Comparison of ENCODE assay signal across 19 cellular contexts in the genomic region with DNA sequence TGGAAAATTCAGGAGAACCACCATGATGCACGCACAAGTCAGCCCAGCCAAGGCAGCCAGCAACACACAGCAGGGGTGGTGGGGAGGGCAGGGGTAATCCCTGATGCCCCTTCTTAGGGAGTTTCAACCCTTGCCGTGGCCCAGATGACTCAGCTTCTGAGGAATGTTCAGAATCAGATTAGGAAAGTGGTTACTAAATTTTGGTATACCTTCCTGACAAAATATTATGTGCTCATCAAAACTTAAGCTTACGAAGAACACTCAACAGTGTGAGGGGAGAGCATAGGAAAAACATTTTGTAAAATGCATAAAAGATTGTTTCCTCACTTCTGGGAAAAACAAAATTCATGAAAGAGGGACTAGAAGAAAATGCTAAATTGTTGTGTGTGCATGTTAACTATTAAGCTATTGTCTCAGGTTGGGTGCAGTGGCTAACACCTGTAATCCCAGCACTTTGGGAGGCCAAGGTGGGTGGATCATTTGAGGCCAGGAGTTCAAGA. TPM values are rescaled to one million over a fixed set of nuclear protein-coding genes. Genes with fewer than 3 reads are reported as not detected.
A peak's percentile ranks its signal among the peaks of the same experiment; 100 is the strongest.
DNase-seq lines count a peak whose midpoint lies in the region; ATAC-seq and TF ChIP-seq lines count a peak whose summit lies in the region.
"Had no signal": no experiment of that assay in that cellular context is flagged by ENCODE, and none has a peak within 500 bp of the region (broad histone marks: within the 10 kb centered on the region; RNA-seq: fewer than 3 reads in every experiment).

No MANE protein-coding gene starts in this region.

- BruUV-seq in Caco-2 (replicated peaks; lab: Mats Ljungman, UMichigan): no TSS peak

- H3K4me3 Mint-ChIP-seq in Caco-2 (ENCODE audit: unreplicated experiment) (no peak overlapping the region), HFFc6 (peak overlapping the region; percentile 11; the same call in 1 of the 2 replicates)
- H3K4me3 Mint-ChIP-seq: activated naive CD4-positive, alpha-beta T cell treated with anti-CD3 and anti-CD28 coated beads, Interleukin-2, amount 10 ng/mL, durations not matched to agents 7 days and 5 days had no signal

- DNase-seq in Caco-2 (no peak), HFFc6 (no peak), astrocyte of the hippocampus (ENCODE audit: low read depth, low spot score) (peak; percentile 27), islet precursor cell (peak; percentile 70), ecto neural progenitor cell (ENCODE audit: low spot score) (no peak), heart left ventricle (no peak), GM13976 (ENCODE audit: low spot score) (no peak)
- DNase-seq: activated naive CD4-positive, alpha-beta T cell treated with anti-CD3 and anti-CD28 coated beads, Interleukin-2, amount 10 ng/mL, durations not matched to agents 7 days and 5 days; DMS79; NCI-H187 treated with DMSO at 0.1 percent for 48 hours; NCI-H510A treated with DMSO at 0.1 percent for 48 hours; stimulated activated naive CD4-positive, alpha-beta T cell treated with Interleukin-2 at 50 U/mL for 16 hours; WERI-Rb-1 had no signal

- no peak for ATAC-seq in heart left ventricle
- ATAC-seq in HG02588 (IDR thresholded peaks at IDR 0.05; ENCODE audit: unreplicated experiment): no peak
- ATAC-seq: pancreas had no signal

- peaks cover 2% of the 10 kb centered on the region; the same call in 1 of the 2 replicates for H3K36me3 ChIP-seq in Caco-2 (ENCODE audit: control insufficient read depth, insufficient read depth, low read length)
- peaks cover 0 to 97% (median 93%) of the 10 kb centered on the region in 9 donors for H3K36me3 ChIP-seq in heart left ventricle

- POLR2A ChIA-PET in Caco-2 (lab: Charles Lee): no interaction called here

- WGBS in heart left ventricle, 4 donors: 77 to 83% (median 80%) methylated on average over 3 of the region's 3 CpGs

- CTCF ChIA-PET in Caco-2 (lab: Charles Lee): interaction anchor here (1.5 kb wide), 1 partner anchor 80 kb away, joined by 5 read pairs; no protein-coding TSS in a partner anchor

- H3K4me1 ChIP-seq in Caco-2 (no peaks in the 10 kb centered on the region), heart left ventricle (no peaks in the 10 kb centered on the region)
- H3K4me1 ChIP-seq: breast epithelium, pancreas had no signal

- H3K36me3 Mint-ChIP-seq in Caco-2 (ENCODE audit: insufficient read depth, unreplicated experiment): peaks cover 49% of the 10 kb centered on the region
- peaks cover 38% of the 10 kb centered on the region for H3K36me3 Mint-ChIP-seq in HFFc6 (ENCODE audit: low read depth)

- H3K27ac ChIP-seq in heart left ventricle: no peak overlapping the region
- H3K27ac ChIP-seq: breast epithelium, C4-2B, pancreas, WERI-Rb-1 had no signal

- H3K27me3 ChIP-seq in Caco-2 (replicated peaks; ENCODE audit: control insufficient read depth, insufficient read depth, low read length): no peaks in the 10 kb centered on the region
- H3K27me3 ChIP-seq in heart left ventricle: no peaks in the 10 kb centered on the region
- H3K27me3 ChIP-seq: breast epithelium, pancreas had no signal

- H3K9me3 ChIP-seq in Caco-2: no peaks in the 10 kb centered on the region
- no peaks in the 10 kb centered on the region for H3K9me3 ChIP-seq in heart left ventricle
- H3K9me3 ChIP-seq: breast epithelium, pancreas had no signal

- TF ChIP-seq CTCF in Caco-2 (IDR thresholded peaks at IDR 0.05; ENCODE audit: insufficient read depth in 1 of 2, low read depth in 1 of 2, low read length in 1 of 2, severe bottlenecking in 1 of 2, unreplicated experiment in 1 of 2): no peak
- no peak for TF ChIP-seq CTCF in HFFc6 (IDR thresholded peaks at IDR 0.05)
- no peak for TF ChIP-seq CTCF in heart left ventricle (IDR thresholded peaks at IDR 0.05)
- TF ChIP-seq CTCF in GM13976 (IDR thresholded peaks at IDR 0.05; ENCODE audit: borderline replicate concordance, control extremely low read depth, extremely low read depth, insufficient read depth, missing control alignments): no peak

- H3K9me3 Mint-ChIP-seq in Caco-2 (ENCODE audit: unreplicated experiment): no peaks in the 10 kb centered on the region
- H3K9me3 Mint-ChIP-seq in HFFc6: no peaks in the 10 kb centered on the region
- H3K9me3 Mint-ChIP-seq: activated naive CD4-positive, alpha-beta T cell treated with anti-CD3 and anti-CD28 coated beads, Interleukin-2, amount 10 ng/mL, durations not matched to agents 7 days and 5 days had no signal

- no peaks in the 10 kb centered on the region for H3K27me3 Mint-ChIP-seq in Caco-2 (ENCODE audit: insufficient read depth, unreplicated experiment)
- H3K27me3 Mint-ChIP-seq in HFFc6 (ENCODE audit: insufficient read depth): no peaks in the 10 kb centered on the region
- H3K27me3 Mint-ChIP-seq: activated naive CD4-positive, alpha-beta T cell treated with anti-CD3 and anti-CD28 coated beads, Interleukin-2, amount 10 ng/mL, durations not matched to agents 7 days and 5 days had no signal

- intact Hi-C loops in Caco-2 (cut with micrococcal nuclease; ENCODE audit: unreplicated experiment) (no loop called here), heart left ventricle (cut with DNase I) (no loop called here)

- no peak for TF ChIP-seq POLR2A in heart left ventricle (IDR thresholded peaks at IDR 0.05)

- H3K4me3 ChIP-seq in Caco-2 (ENCODE audit: low read depth, low read length) (no peak overlapping the region), heart left ventricle (no peak overlapping the region)
- H3K4me3 ChIP-seq: breast epithelium, pancreas had no signal

- in situ Hi-C loops in GM13976 (cut with MboI; ENCODE audit: low sequenced_read_pairs, unreplicated experiment): no loop called here

- no peaks in the 10 kb centered on the region for H3K4me1 Mint-ChIP-seq in Caco-2 (ENCODE audit: low read depth, unreplicated experiment)
- H3K4me1 Mint-ChIP-seq in HFFc6 (ENCODE audit: low read depth): peaks cover 21% of the 10 kb centered on the region

- H3K27ac Mint-ChIP-seq in Caco-2 (ENCODE audit: unreplicated experiment) (peak overlapping the region; percentile 19), HFFc6 (peak overlapping the region; percentile 78)
- H3K27ac Mint-ChIP-seq: activated naive CD4-positive, alpha-beta T cell treated with anti-CD3 and anti-CD28 coated beads, Interleukin-2, amount 10 ng/mL, durations not matched to agents 7 days and 5 days had no signal

RNA-seq across cellular contexts. Expression of a gene that starts 32.1 kb away (rescaled TPM):
- 1.3 and 1.5 TPM in 2 replicates for total RNA-seq in Caco-2 (2022)
- under 1 TPM in 5 of 6 experiments, not detected in 1; 0.07 to 0.19 (median 0.11) TPM for total RNA-seq in HFFc6 (2021; fragmentation: NEBNext Ultra II Directional; extraction: Animal tissue kit (Norgen Biotek cat#: 25700))
- under 1 TPM in 4 of 9 donors, not detected in 5; 0.09 to 0.44 (median 0.18) TPM for total RNA-seq in heart left ventricle
- polyA plus RNA-seq in heart left ventricle: under 1 TPM; 0.04 to 0.15 TPM
- total RNA-seq: OCI-LY7, skeletal muscle tissue had no signal

RNA-seq across cellular contexts. Expression of a gene that starts 52.6 kb away (rescaled TPM):
- total RNA-seq in Caco-2 (2022) (66.9 and 67.2 TPM in 2 replicates), heart left ventricle (10 to 100 TPM; 34.6 to 66.4 (median 48.3) TPM)
- total RNA-seq in HFFc6 (2021; fragmentation: NEBNext Ultra II Directional; extraction: Animal tissue kit (Norgen Biotek cat#: 25700)): 10 to 100 TPM; 51.0 to 61.3 (median 57.2) TPM
- polyA plus RNA-seq in heart left ventricle: 10 to 100 TPM; 20.6 to 46.9 TPM

RNA-seq across cellular contexts. Expression of a gene that starts 52.8 kb away (rescaled TPM):
- total RNA-seq in Caco-2 (2022) (26.2 and 26.8 TPM in 2 replicates), heart left ventricle (10 to 100 TPM; 20.4 to 38.7 (median 26.2) TPM)
- total RNA-seq in HFFc6 (2021; fragmentation: NEBNext Ultra II Directional; extraction: Animal tissue kit (Norgen Biotek cat#: 25700)): 10 to 100 TPM; 34.2 to 40.7 (median 38.0) TPM
- polyA plus RNA-seq in heart left ventricle: 10 to 100 TPM; 10.5 to 26.1 TPM

Comparison
In these comparisons a context has a peak if more than half of its experiments do, and no peak if none do; other contexts are left out.
1. DNase-seq: peak in astrocyte of the hippocampus (single experiment) and islet precursor cell (single experiment); none in Caco-2 (0 of 2), HFFc6 (single experiment), ecto neural progenitor cell (single experiment), heart left ventricle (0 of 5) and GM13976 (single experiment).